In genomic region chr16:53685334-53685733, GRCh38 we compare ENCODE assay signal across 2 cellular contexts. TPM values are rescaled to one million over a fixed set of nuclear protein-coding genes. Genes with fewer than 3 reads are reported as not detected.
A peak's percentile ranks its signal among the peaks of the same experiment; 100 is the strongest.
DNase-seq lines count a peak whose midpoint lies in the region; ATAC-seq, FAIRE-seq and TF ChIP-seq lines count a peak whose summit lies in the region.
"Not testable (repeated sequence)": the region's sequence is repeated elsewhere in the genome, so short reads cannot be mapped to it uniquely, and the experiment has no call there.

No MANE protein-coding gene starts in this region.

- H4K20me1 ChIP-seq in K562 (replicated peaks; ENCODE audit: control insufficient read depth, insufficient read depth, low read length): not testable (repeated sequence)

- POLR2A ChIA-PET in HEK293 (lab: Yijun Ruan, JAX); K562 (lab: Yijun Ruan, JAX): not testable (repeated sequence)

- not testable (repeated sequence) for H3K9me1 ChIP-seq in K562 (ENCODE audit: control insufficient read depth, insufficient read depth, low read length)

- not testable (repeated sequence) for BruUV-seq in K562 (replicated peaks; lab: Mats Ljungman, UMichigan)

- DNase-seq in K562 (ENCODE audit: extremely low read depth in 1 of 4, low spot score in 3 of 4): not testable (repeated sequence)

- not testable (repeated sequence) for H3K27me3 ChIP-seq in K562 (ENCODE audit: control insufficient read depth in 2 of 2, insufficient read depth in 2 of 2, low read length in 2 of 2)

- not testable (repeated sequence) for H3K9ac ChIP-seq in K562 (ENCODE audit: insufficient read depth in 1 of 2, low read depth in 2 of 2, low read length in 2 of 2)

- H3K36me3 ChIP-seq in HEK293 (ENCODE audit: control insufficient read depth in 2 of 2, insufficient read depth in 1 of 2, low read length in 2 of 2): peaks cover 9 to 39% of the 10 kb centered on the region in 2 experiments
- not testable (repeated sequence) for H3K36me3 ChIP-seq in K562 (ENCODE audit: control insufficient read depth, insufficient read depth, low read length)

- not testable (repeated sequence) for H3K79me2 ChIP-seq in K562 (ENCODE audit: control insufficient read depth, insufficient read depth, low read length)

- not testable (repeated sequence) for H2AFZ ChIP-seq in K562 (ENCODE audit: low read depth, low read length)

- TF ChIP-seq EP300 in K562 (IDR thresholded peaks at IDR 0.05; ENCODE audit: low read length): not testable (repeated sequence)

- not testable (repeated sequence) for TF ChIP-seq POLR2A in K562 (conservative IDR thresholded peaks at IDR 0.05)

- in situ Hi-C loops in K562 (cut with MboI): not testable (repeated sequence)

- not testable (repeated sequence) for ATAC-seq in K562

- TF ChIP-seq CTCF in HEK293 (tag by site-specific recombination; IDR thresholded peaks at IDR 0.05); K562 (IDR thresholded peaks at IDR 0.05 in 2 of 3, conservative IDR thresholded peaks at IDR 0.05 in 1 of 3; ENCODE audit: insufficient read depth in 2 of 3, low read depth in 1 of 3, low read length in 3 of 3): not testable (repeated sequence)

- not testable (repeated sequence) for TF ChIP-seq RAD21 in K562 (CRISPR knock-in tag; conservative IDR thresholded peaks at IDR 0.05 in 1 of 2, IDR thresholded peaks at IDR 0.05 in 1 of 2)

- not testable (repeated sequence) for H3K27ac ChIP-seq in HEK293 (ENCODE audit: extremely low read depth, low read depth, low read length); K562 (ENCODE audit: extremely low read depth, low read depth, low read length)

- CTCF ChIA-PET in HEK293 (lab: Yijun Ruan, JAX); K562 (lab: Yijun Ruan, JAX; ENCODE audit: low intra/inter-chr PET ratio): not testable (repeated sequence)

- WGBS in K562 (ENCODE audit: insufficient coverage, low coverage, missing lambda C conversion rate): 73% methylated on average over 3 of the region's 3 CpGs

- H3K9me3 ChIP-seq in HEK293 (ENCODE audit: control insufficient read depth, insufficient read depth, low read depth, low read length); K562 (replicated peaks; ENCODE audit: control insufficient read depth, insufficient read depth, low read depth, low read length): not testable (repeated sequence)

- H3K4me1 ChIP-seq in HEK293 (ENCODE audit: control insufficient read depth, insufficient read depth, low read length); K562 (replicated peaks in 1 of 2; ENCODE audit: control insufficient read depth in 2 of 2, insufficient read depth in 2 of 2, low read length in 2 of 2): not testable (repeated sequence)

- intact Hi-C loops in K562 (cut with micrococcal nuclease): not testable (repeated sequence)

- not testable (repeated sequence) for H3K4me2 ChIP-seq in K562 (ENCODE audit: insufficient read depth, low read length)

- H3K4me3 ChIP-seq in HEK293 (ENCODE audit: low read depth, low read length); K562: not testable (repeated sequence)

- not testable (repeated sequence) for FAIRE-seq in K562 (lab: Jason Lieb, UNC)

TF ChIP-seq in HEK293, 187 proteins besides CTCF, POLR2A, EP300 and RAD21:
- TF ChIP-seq ZNF146 (tag by site-specific recombination; IDR thresholded peaks at IDR 0.05): peak; percentile 71
- peak; percentile 80 for TF ChIP-seq ZNF580 (tag by site-specific recombination; IDR thresholded peaks at IDR 0.05)

TF ChIP-seq in K562, 482 proteins besides CTCF, POLR2A, EP300 and RAD21:
- peak; percentile 47 for TF ChIP-seq ZNF146 (CRISPR knock-in tag; IDR thresholded peaks at IDR 0.05; ENCODE audit: unreplicated experiment)

RNA-seq across cellular contexts. Expression of gene RPGRIP1L, which starts 18.3 kb away (rescaled TPM):
- 6.5 and 20.7 TPM in 2 replicates for total RNA-seq in K562 (2011; cell fraction: chromatin; rRNA removed; ENCODE audit: low replicate concordance)
- 4.6 and 4.8 TPM in 2 replicates for total RNA-seq in K562 (2011; cell fraction: nucleolus; rRNA removed)
- 5.9 and 13.7 TPM in 2 replicates for total RNA-seq in K562 (2011; cell fraction: nucleoplasm; rRNA removed)
- 3.2 and 3.6 TPM in 2 replicates for total RNA-seq in K562 (2014; rRNA removed)
- total RNA-seq in K562 (2014; rRNA removed; fragmentation: Illumina TruSeq; extraction: Trizol): 6.7 and 8.4 TPM in 2 replicates
- 5.2 and 7.4 TPM in 2 replicates for total RNA-seq in K562 (2015; rRNA removed; fragmentation: Illumina TruSeq; extraction: Trizol)
- total RNA-seq in K562 (2021): 4.5 and 5.3 TPM in 2 replicates
- 7.7 and 7.8 TPM in 2 replicates for polyA plus RNA-seq in K562 (2011; rRNA removed)
- polyA plus RNA-seq in K562 (2011; cell fraction: cytosol; rRNA removed): 1.4 and 3.8 TPM in 2 replicates
- polyA plus RNA-seq in K562 (2011; cell fraction: nucleus; rRNA removed): 6.1 and 8.4 TPM in 2 replicates
- 3.1 and 5.0 TPM in 2 replicates for polyA plus RNA-seq in K562 (2012)
- polyA plus RNA-seq in K562 (2014; fragmentation: Illumina TruSeq; extraction: Trizol): 4.7 and 4.9 TPM in 2 replicates
- 1 to 10 TPM; 5.8 to 6.3 TPM for polyA plus RNA-seq in K562 (2014; fragmentation: Nextera tagmentation; extraction: Ambion mirVana)
- polyA plus RNA-seq in K562 (2014; rRNA removed): 4.0 and 5.4 TPM in 2 replicates
- 12.4 and 15.1 TPM in 2 replicates for polyA minus RNA-seq in K562 (2011; rRNA and poly(A)+ RNA removed)
- 1.7 and 3.5 TPM in 2 replicates for polyA minus RNA-seq in K562 (2011; cell fraction: cytosol; rRNA and poly(A)+ RNA removed)
- 10.8 and 20.4 TPM in 2 replicates for polyA minus RNA-seq in K562 (2011; cell fraction: nucleus; rRNA and poly(A)+ RNA removed)

RNA-seq across cellular contexts. Expression of gene FTO, which starts 18.6 kb away (rescaled TPM):
- total RNA-seq in K562 (2011; cell fraction: chromatin; rRNA removed; ENCODE audit: low replicate concordance): 30.6 and 40.9 TPM in 2 replicates
- 21.8 and 22.9 TPM in 2 replicates for total RNA-seq in K562 (2011; cell fraction: nucleolus; rRNA removed)
- 21.9 and 26.8 TPM in 2 replicates for total RNA-seq in K562 (2011; cell fraction: nucleoplasm; rRNA removed)
- total RNA-seq in K562 (2014; rRNA removed) (14.2 and 16.9 TPM in 2 replicates), K562 (2014; rRNA removed; fragmentation: Illumina TruSeq; extraction: Trizol) (26.7 and 28.6 TPM in 2 replicates), K562 (2015; rRNA removed; fragmentation: Illumina TruSeq; extraction: Trizol) (26.7 and 28.0 TPM in 2 replicates), K562 (2021) (25.1 and 25.5 TPM in 2 replicates)
- polyA plus RNA-seq in K562 (2011; rRNA removed) (20.9 and 23.1 TPM in 2 replicates), K562 (2014; fragmentation: Illumina TruSeq; extraction: Trizol) (21.9 and 27.7 TPM in 2 replicates), K562 (2014; fragmentation: Nextera tagmentation; extraction: Ambion mirVana) (10 to 100 TPM; 11.3 to 25.8 TPM), K562 (2014; rRNA removed) (12.3 and 14.0 TPM in 2 replicates)
- polyA plus RNA-seq in K562 (2011; cell fraction: cytosol; rRNA removed): 15.3 and 20.2 TPM in 2 replicates
- polyA plus RNA-seq in K562 (2011; cell fraction: nucleus; rRNA removed): 8.2 and 10.1 TPM in 2 replicates
- 13.2 and 16.8 TPM in 2 replicates for polyA plus RNA-seq in K562 (2012)
- polyA minus RNA-seq in K562 (2011; rRNA and poly(A)+ RNA removed): 57.6 and 58.7 TPM in 2 replicates
- polyA minus RNA-seq in K562 (2011; cell fraction: cytosol; rRNA and poly(A)+ RNA removed): 17.7 and 27.1 TPM in 2 replicates
- 19.1 and 36.2 TPM in 2 replicates for polyA minus RNA-seq in K562 (2011; cell fraction: nucleus; rRNA and poly(A)+ RNA removed)
